Comparison of ENCODE assay signal across 1 cellular context in the genomic region with DNA sequence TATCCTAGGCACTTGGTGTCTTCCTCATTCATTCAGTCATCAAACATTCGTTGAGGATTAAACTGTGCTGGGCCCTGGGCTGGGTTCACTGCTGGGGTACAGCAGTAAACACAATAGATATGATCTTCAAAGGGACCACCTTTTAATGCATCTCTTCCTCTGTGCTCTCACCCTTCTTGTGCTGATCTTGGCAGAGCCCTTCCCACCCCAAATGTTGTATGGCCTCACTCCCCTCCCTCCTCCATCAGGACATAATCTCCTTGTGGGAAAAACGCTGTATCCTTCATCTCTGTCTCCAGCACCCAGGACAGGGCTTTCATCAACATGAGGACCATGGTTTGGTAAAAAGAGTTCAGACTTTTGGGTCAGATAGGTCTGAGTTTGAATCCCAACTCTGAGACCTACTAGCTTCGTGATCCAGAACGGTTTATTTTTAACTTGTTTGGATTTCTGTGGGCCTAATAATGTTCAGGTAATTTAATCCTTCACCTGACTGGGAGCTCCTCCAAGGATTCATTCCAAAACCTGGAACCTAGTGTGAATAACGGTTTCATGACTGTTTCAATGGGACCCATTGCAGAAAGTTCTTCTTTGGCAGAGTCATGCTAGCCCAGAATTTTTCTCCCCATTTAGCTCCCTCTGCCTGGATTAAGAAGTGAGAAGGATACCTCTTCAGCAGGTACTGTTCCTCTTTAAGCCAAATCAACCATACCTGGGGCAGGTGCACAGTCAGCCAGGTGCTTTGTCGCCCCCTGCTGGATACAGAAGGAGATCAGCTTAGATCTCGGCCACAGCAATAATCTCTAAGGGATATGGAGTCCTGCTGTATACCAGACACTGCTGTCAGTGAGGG.
TF ChIP-seq lines count a peak whose summit lies in the region.

No MANE protein-coding gene starts in this region.

TF ChIP-seq in K562, 482 proteins besides CTCF, POLR2A, EP300 and RAD21 (continued from another document and continues in another):
- no peak for TF ChIP-seq SMARCA4 (IDR thresholded peaks at IDR 0.05)
- TF ChIP-seq SREBF2 (CRISPR knock-in tag; IDR thresholded peaks at IDR 0.05), result no peak
- TF ChIP-seq ZNF174 (CRISPR knock-in tag; IDR thresholded peaks at IDR 0.05), result no peak
- TF ChIP-seq PTTG1 (tag; IDR thresholded peaks at IDR 0.05; ENCODE audit: low read depth), result no peak
- no peak for TF ChIP-seq CBX3 (IDR thresholded peaks at IDR 0.05; ENCODE audit: borderline replicate concordance in 1 of 2, low read length in 2 of 2)
- no peak for TF ChIP-seq PHTF2 (CRISPR knock-in tag; IDR thresholded peaks at IDR 0.05)
- TF ChIP-seq, protein P1, sequence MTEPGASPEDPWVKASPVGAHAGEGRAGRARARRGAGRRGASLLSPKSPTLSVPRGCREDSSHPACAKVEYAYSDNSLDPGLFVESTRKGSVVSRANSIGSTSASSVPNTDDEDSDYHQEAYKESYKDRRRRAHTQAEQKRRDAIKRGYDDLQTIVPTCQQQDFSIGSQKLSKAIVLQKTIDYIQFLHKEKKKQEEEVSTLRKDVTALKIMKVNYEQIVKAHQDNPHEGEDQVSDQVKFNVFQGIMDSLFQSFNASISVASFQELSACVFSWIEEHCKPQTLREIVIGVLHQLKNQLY (CRISPR knock-in tag; conservative IDR thresholded peaks at IDR 0.05), result no peak
- 0 out of 2 replicates have a peak, but pooled peaks have one; percentile 13 for TF ChIP-seq KLF16 (IDR thresholded peaks at IDR 0.05)
- no peak for TF ChIP-seq YBX1 (IDR thresholded peaks at IDR 0.05)
- TF ChIP-seq CXXC5 (CRISPR knock-in tag; IDR thresholded peaks at IDR 0.05), result no peak
- TF ChIP-seq CEBPB (tag; IDR thresholded peaks at IDR 0.05), result no peak
- TF ChIP-seq ZNF23 (CRISPR knock-in tag; IDR thresholded peaks at IDR 0.05), result no peak
- TF ChIP-seq MIER1 (IDR thresholded peaks at IDR 0.05; ENCODE audit: low read depth), result no peak
- TF ChIP-seq ETV6 (IDR thresholded peaks at IDR 0.05; ENCODE audit: borderline replicate concordance in 1 of 2, low read depth in 2 of 2, low read length in 1 of 2), result no peak
- no peak for TF ChIP-seq ETV6 (CRISPR knock-in tag; IDR thresholded peaks at IDR 0.05; ENCODE audit: borderline replicate concordance)
- TF ChIP-seq ZNF655 (CRISPR knock-in tag; IDR thresholded peaks at IDR 0.05), result no peak
- peak; percentile 68; the same call in 1 of the 2 replicates for TF ChIP-seq CTBP1 (IDR thresholded peaks at IDR 0.05; ENCODE audit: borderline replicate concordance)
- no peak for TF ChIP-seq DIDO1 (tag; IDR thresholded peaks at IDR 0.05; ENCODE audit: low read depth)
- no peak for TF ChIP-seq AFF4 (CRISPR knock-in tag; IDR thresholded peaks at IDR 0.05)
- TF ChIP-seq, protein P2, sequence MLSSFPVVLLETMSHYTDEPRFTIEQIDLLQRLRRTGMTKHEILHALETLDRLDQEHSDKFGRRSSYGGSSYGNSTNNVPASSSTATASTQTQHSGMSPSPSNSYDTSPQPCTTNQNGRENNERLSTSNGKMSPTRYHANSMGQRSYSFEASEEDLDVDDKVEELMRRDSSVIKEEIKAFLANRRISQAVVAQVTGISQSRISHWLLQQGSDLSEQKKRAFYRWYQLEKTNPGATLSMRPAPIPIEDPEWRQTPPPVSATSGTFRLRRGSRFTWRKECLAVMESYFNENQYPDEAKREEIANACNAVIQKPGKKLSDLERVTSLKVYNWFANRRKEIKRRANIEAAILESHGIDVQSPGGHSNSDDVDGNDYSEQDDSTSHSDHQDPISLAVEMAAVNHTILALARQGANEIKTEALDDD (IDR thresholded peaks at IDR 0.05), result no peak
- peak in 1 of 2 experiments; percentile 49; a peak in 1 of 4 replicates for TF ChIP-seq RCOR1 (IDR thresholded peaks at IDR 0.05; ENCODE audit: borderline replicate concordance in 1 of 2, low read depth in 2 of 2, low read length in 2 of 2)
- TF ChIP-seq GTF2F1 (IDR thresholded peaks at IDR 0.05; ENCODE audit: low read depth, low read length), result no peak
- TF ChIP-seq, protein P3, sequence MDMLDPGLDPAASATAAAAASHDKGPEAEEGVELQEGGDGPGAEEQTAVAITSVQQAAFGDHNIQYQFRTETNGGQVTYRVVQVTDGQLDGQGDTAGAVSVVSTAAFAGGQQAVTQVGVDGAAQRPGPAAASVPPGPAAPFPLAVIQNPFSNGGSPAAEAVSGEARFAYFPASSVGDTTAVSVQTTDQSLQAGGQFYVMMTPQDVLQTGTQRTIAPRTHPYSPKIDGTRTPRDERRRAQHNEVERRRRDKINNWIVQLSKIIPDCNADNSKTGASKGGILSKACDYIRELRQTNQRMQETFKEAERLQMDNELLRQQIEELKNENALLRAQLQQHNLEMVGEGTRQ (CRISPR knock-in tag; IDR thresholded peaks at IDR 0.05), result no peak
- no peak for TF ChIP-seq ZNF140 (CRISPR knock-in tag; IDR thresholded peaks at IDR 0.05)
- TF ChIP-seq THRB (CRISPR knock-in tag; conservative IDR thresholded peaks at IDR 0.05), result no peak
- TF ChIP-seq GATA2 (CRISPR knock-in tag; IDR thresholded peaks at IDR 0.05), result peak; percentile 23; the same call in 1 of the 2 replicates
- no peak for TF ChIP-seq SP1 (CRISPR knock-in tag; IDR thresholded peaks at IDR 0.05)
- no peak for TF ChIP-seq ZNF436 (CRISPR knock-in tag; IDR thresholded peaks at IDR 0.05)
- no peak for TF ChIP-seq ZNF699 (CRISPR knock-in tag; IDR thresholded peaks at IDR 0.05; ENCODE audit: insufficient replicate concordance)
- no peak for TF ChIP-seq NFXL1 (CRISPR knock-in tag; IDR thresholded peaks at IDR 0.05)
- TF ChIP-seq ZZZ3 (IDR thresholded peaks at IDR 0.05), result no peak
- TF ChIP-seq AFF1 (IDR thresholded peaks at IDR 0.05; ENCODE audit: low read depth in 1 of 2, partially characterized antibody in 2 of 2), result no peak
- no peak for TF ChIP-seq PKNOX1 (IDR thresholded peaks at IDR 0.05)
- TF ChIP-seq JUND (IDR thresholded peaks at IDR 0.05; ENCODE audit: borderline replicate concordance, low read depth, low read length), result peak; percentile 46; the same call in 1 of the 2 replicates
- TF ChIP-seq JUND (tag; IDR thresholded peaks at IDR 0.05; ENCODE audit: borderline replicate concordance, low read depth, low read length), result no peak
- TF ChIP-seq, protein P4, sequence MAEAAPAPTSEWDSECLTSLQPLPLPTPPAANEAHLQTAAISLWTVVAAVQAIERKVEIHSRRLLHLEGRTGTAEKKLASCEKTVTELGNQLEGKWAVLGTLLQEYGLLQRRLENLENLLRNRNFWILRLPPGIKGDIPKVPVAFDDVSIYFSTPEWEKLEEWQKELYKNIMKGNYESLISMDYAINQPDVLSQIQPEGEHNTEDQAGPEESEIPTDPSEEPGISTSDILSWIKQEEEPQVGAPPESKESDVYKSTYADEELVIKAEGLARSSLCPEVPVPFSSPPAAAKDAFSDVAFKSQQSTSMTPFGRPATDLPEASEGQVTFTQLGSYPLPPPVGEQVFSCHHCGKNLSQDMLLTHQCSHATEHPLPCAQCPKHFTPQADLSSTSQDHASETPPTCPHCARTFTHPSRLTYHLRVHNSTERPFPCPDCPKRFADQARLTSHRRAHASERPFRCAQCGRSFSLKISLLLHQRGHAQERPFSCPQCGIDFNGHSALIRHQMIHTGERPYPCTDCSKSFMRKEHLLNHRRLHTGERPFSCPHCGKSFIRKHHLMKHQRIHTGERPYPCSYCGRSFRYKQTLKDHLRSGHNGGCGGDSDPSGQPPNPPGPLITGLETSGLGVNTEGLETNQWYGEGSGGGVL (CRISPR knock-in tag; IDR thresholded peaks at IDR 0.05), result no peak
- no peak for TF ChIP-seq RHOXF2B (CRISPR knock-in tag; conservative IDR thresholded peaks at IDR 0.05)
- no peak for TF ChIP-seq SMAD3 (CRISPR knock-in tag; conservative IDR thresholded peaks at IDR 0.05)
- TF ChIP-seq STAG1 (CRISPR knock-in tag; IDR thresholded peaks at IDR 0.05; ENCODE audit: borderline replicate concordance), result no peak
- TF ChIP-seq, protein P5, sequence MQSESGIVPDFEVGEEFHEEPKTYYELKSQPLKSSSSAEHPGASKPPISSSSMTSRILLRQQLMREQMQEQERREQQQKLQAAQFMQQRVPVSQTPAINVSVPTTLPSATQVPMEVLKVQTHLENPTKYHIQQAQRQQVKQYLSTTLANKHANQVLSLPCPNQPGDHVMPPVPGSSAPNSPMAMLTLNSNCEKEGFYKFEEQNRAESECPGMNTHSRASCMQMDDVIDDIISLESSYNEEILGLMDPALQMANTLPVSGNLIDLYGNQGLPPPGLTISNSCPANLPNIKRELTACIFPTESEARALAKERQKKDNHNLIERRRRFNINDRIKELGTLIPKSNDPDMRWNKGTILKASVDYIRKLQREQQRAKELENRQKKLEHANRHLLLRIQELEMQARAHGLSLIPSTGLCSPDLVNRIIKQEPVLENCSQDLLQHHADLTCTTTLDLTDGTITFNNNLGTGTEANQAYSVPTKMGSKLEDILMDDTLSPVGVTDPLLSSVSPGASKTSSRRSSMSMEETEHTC (IDR thresholded peaks at IDR 0.05), result no peak
- TF ChIP-seq ILF3 (IDR thresholded peaks at IDR 0.05; ENCODE audit: borderline replicate concordance), result no peak
- TF ChIP-seq PTBP1 (IDR thresholded peaks at IDR 0.05; ENCODE audit: low read depth, low read length), result 0 out of 2 replicates have a peak, but pooled peaks have one; percentile 21
- no peak for TF ChIP-seq CBFA2T3 (IDR thresholded peaks at IDR 0.05)
